In the genomic region with DNA sequence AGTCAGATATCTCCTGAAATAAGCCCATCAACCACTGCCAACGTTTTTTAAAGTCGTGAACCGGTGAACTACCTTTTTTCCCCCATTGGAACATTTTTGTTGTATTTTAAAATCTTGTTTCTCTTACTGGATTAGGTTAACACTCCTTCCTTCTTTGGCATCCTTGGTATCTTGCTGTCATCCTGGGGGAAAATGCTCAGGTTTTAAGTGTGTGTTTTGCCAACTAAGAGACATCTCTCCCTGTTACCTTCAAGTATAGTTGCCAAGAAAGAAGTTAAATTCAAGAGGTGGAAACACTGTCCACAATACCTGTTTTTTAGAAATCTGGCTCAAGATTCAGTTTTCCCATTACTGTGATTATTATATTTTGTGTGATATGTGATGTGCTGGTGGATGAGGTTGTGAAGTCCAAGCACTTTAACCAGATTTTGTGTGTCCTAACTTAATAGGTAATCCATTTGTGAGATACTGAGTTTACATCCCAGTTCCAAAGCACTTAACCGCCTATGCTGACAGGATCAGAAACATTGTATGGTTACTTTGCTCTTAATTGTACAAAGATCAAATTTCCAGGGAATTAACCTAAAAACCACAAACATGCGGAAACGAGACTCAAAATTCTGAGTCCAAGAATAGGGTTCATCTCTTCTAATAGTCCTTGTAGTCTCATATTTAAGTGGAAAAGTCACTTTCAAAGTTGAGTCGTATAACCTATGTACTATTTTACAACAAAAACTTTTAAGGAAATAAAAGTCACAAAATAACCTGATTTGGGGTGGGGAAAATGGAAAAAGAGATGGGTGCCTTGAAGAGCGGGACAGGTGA, we compare ENCODE assay signal across 8 cellular contexts. TPM values are rescaled to one million over a fixed set of nuclear protein-coding genes. Genes with fewer than 3 reads are reported as not detected.
DNase-seq lines count a peak whose midpoint lies in the region; ATAC-seq and TF ChIP-seq lines count a peak whose summit lies in the region.

No MANE protein-coding gene starts in this region.

- H3K4me1 ChIP-seq in PC-9 (replicated peaks; ENCODE audit: insufficient read depth) = peaks cover 36% of the 10 kb centered on the region

- intact Hi-C loops in PC-9 (cut with micrococcal nuclease; ENCODE audit: unreplicated experiment) = loop anchor here (1.0 to 10.0 kb wide), 2 partner anchors 39 to 562 kb away; no protein-coding TSS in a partner anchor

- peak overlapping the region; percentile 90 for H3K4me2 ChIP-seq in PC-9

- no peaks in the 10 kb centered on the region for H3K36me3 Mint-ChIP-seq in progenitor cell of endocrine pancreas (ENCODE audit: insufficient read depth)

- H3K4me1 Mint-ChIP-seq in progenitor cell of endocrine pancreas (ENCODE audit: low read depth) = peaks cover 36% of the 10 kb centered on the region

- H2AFZ ChIP-seq in PC-9 = peak overlapping the region; percentile 84

- no peaks in the 10 kb centered on the region for H3K27me3 Mint-ChIP-seq in progenitor cell of endocrine pancreas

- H4K20me1 ChIP-seq in PC-9 (ENCODE audit: insufficient read depth) = peaks cover 14% of the 10 kb centered on the region; the same call in 1 of the 2 replicates

- peak; percentile 34 for DNase-seq in EH (ENCODE audit: low read depth)
- DNase-seq in PC-9 = peak in 1 of 2 experiments; percentile 91
- no peak for DNase-seq in epithelial cell of proximal tubule (ENCODE audit: low read depth)
- DNase-seq in progenitor cell of endocrine pancreas (ENCODE audit: low spot score, unreplicated experiment) = no peak
- no peak for DNase-seq in DMS114 treated with DMSO at 0.1 percent for 48 hours (lab: John Stamatoyannopoulos, UW; ENCODE audit: unreplicated experiment)
- DNase-seq in DMS79 (lab: John Stamatoyannopoulos, UW) = no peak
- no peak for DNase-seq in effector CD8-positive, alpha-beta T cell (lab: John Stamatoyannopoulos, UW)

- H3K4me3 Mint-ChIP-seq in progenitor cell of endocrine pancreas (ENCODE audit: low read depth) = peak overlapping the region; percentile 97

- CTCF ChIA-PET in PC-9 (lab: Charles Lee) = no interaction called here

- no peaks in the 10 kb centered on the region for H3K9me3 Mint-ChIP-seq in progenitor cell of endocrine pancreas (ENCODE audit: low read depth)

- no peak for ATAC-seq in HG03097 (IDR thresholded peaks at IDR 0.05; ENCODE audit: low FRiP score, unreplicated experiment)

- H3K27me3 ChIP-seq in PC-9 (ENCODE audit: insufficient read depth, low read depth) = no peaks in the 10 kb centered on the region

- TF ChIP-seq CTCF in PC-9 (conservative IDR thresholded peaks at IDR 0.05) (no peak), epithelial cell of proximal tubule (conservative IDR thresholded peaks at IDR 0.05; ENCODE audit: low read depth, low read length) (no peak), progenitor cell of endocrine pancreas (IDR thresholded peaks at IDR 0.05; ENCODE audit: unreplicated experiment) (no peak)

- peaks cover 38% of the 10 kb centered on the region for H3K79me2 ChIP-seq in PC-9 (ENCODE audit: low read depth)

- H3K36me3 ChIP-seq in PC-9 (ENCODE audit: low read depth) = peaks cover 8% of the 10 kb centered on the region; the same call in 1 of the 2 replicates

- no peaks in the 10 kb centered on the region; the same call in 1 of the 2 replicates for H3K9me3 ChIP-seq in PC-9 (ENCODE audit: insufficient read depth, low read depth)

- BruUV-seq in PC-9 (replicated peaks; lab: Mats Ljungman, UMichigan) = no TSS peak

- no peaks in the 10 kb centered on the region for H3K9me2 ChIP-seq in PC-9 (ENCODE audit: insufficient read depth)

- H3K4me3 ChIP-seq in PC-9 (peak overlapping the region; percentile 70), epithelial cell of proximal tubule (ENCODE audit: low read depth, low read length) (peak overlapping the region; percentile 79)

- peaks cover 42% of the 10 kb centered on the region for H3F3A ChIP-seq in PC-9 (ENCODE audit: insufficient read depth, low read depth)

- peak overlapping the region; percentile 85 for H3K27ac ChIP-seq in PC-9

- peak overlapping the region; percentile 99 for H3K27ac Mint-ChIP-seq in progenitor cell of endocrine pancreas

- POLR2A ChIA-PET in PC-9 (lab: Charles Lee; ENCODE audit: unreplicated experiment) = interaction anchor here (0.5 to 0.9 kb wide), 10 partner anchors 39 to 1789 kb away, joined by 3 to 7 read pairs (median 4); a partner anchor contains a TSS

RNA-seq across cellular contexts. Expression of a gene that starts 1.3 kb away (rescaled TPM):
- total RNA-seq in PC-9 (2021) (93.6 and 127 TPM in 2 replicates), epithelial cell of proximal tubule (41.2 and 68.1 TPM in 2 replicates), progenitor cell of endocrine pancreas (93.8 and 96.9 TPM in 2 replicates)
